ENCODE assay signal across 7 cellular contexts in genomic region chr7:5695037-5695708, GRCh38.
DNase-seq lines count a peak whose midpoint lies in the region; ATAC-seq, FAIRE-seq and TF ChIP-seq lines count a peak whose summit lies in the region.

No MANE protein-coding gene starts in this region.

- no peaks in the 10 kb centered on the region for H3K9me3 Mint-ChIP-seq in activated CD4-positive, alpha-beta memory T cell treated with anti-CD3 and anti-CD28 coated beads, Interleukin-2, amount 10 ng/mL, durations not matched to agents 7 days and 5 days
- H3K9me3 Mint-ChIP-seq in GM23338: no peaks in the 10 kb centered on the region

- no peak overlapping the region for H2AFZ ChIP-seq in GM23338

- DNase-seq in activated CD4-positive, alpha-beta memory T cell treated with anti-CD3 and anti-CD28 coated beads, Interleukin-2, amount 10 ng/mL, durations not matched to agents 7 days and 5 days: peak; percentile 74
- peak; percentile 26 for DNase-seq in epithelial cell of esophagus (ENCODE audit: low read depth)
- DNase-seq in pancreas: peak in 1 of 6 donors; percentile 51
- peak; percentile 45 to 81 for DNase-seq in tibial artery
- DNase-seq in GM23338 (ENCODE audit: low spot score): no peak

- H3F3A ChIP-seq in GM23338 (replicated peaks; ENCODE audit: low read depth): no peaks in the 10 kb centered on the region

- H3K27me3 Mint-ChIP-seq in activated CD4-positive, alpha-beta memory T cell treated with anti-CD3 and anti-CD28 coated beads, Interleukin-2, amount 10 ng/mL, durations not matched to agents 7 days and 5 days: peaks cover 62% of the 10 kb centered on the region
- H3K27me3 Mint-ChIP-seq in GM23338 (ENCODE audit: insufficient read depth, low read depth, poor library complexity): no peaks in the 10 kb centered on the region

- peaks cover 65% of the 10 kb centered on the region for H3K4me1 Mint-ChIP-seq in activated CD4-positive, alpha-beta memory T cell treated with anti-CD3 and anti-CD28 coated beads, Interleukin-2, amount 10 ng/mL, durations not matched to agents 7 days and 5 days
- peaks cover 15% of the 10 kb centered on the region; the same call in 2 of the 3 replicates for H3K4me1 Mint-ChIP-seq in GM23338

- intact Hi-C loops in pancreas (cut with DNase I) (no loop called here), tibial artery (cut with DNase I; ENCODE audit: low total_unique reads) (no loop called here)

- H3K36me3 ChIP-seq in pancreas: no peaks in the 10 kb centered on the region
- H3K36me3 ChIP-seq in tibial artery: no peaks in the 10 kb centered on the region
- no peaks in the 10 kb centered on the region for H3K36me3 ChIP-seq in GM23338 (ENCODE audit: insufficient read depth)

- no peak overlapping the region for H3K4me2 ChIP-seq in GM23338

- H3K9me3 ChIP-seq in pancreas (no peaks in the 10 kb centered on the region), tibial artery (no peaks in the 10 kb centered on the region)

- H3K27ac ChIP-seq in pancreas (peak overlapping the region in 3 of 4 donors; percentile 51 to 72 (median 60)), tibial artery (peak overlapping the region; percentile 87 to 92), GM23338 (ENCODE audit: low read depth) (no peak overlapping the region)

- 83 to 86% methylated on average over 19 of the region's 19 CpGs for WGBS in pancreas, 2 donors

- ATAC-seq in GM19025 (IDR thresholded peaks at IDR 0.05; ENCODE audit: low read depth, unreplicated experiment): peak; percentile 30
- peak; percentile 42 for ATAC-seq in HG03460 (IDR thresholded peaks at IDR 0.05; ENCODE audit: unreplicated experiment)
- peak in 2 of 4 donors; percentile 3 to 6 for ATAC-seq in pancreas
- no peak for ATAC-seq in GM23338

- CTCF ChIA-PET in activated CD4-positive, alpha-beta memory T cell treated with anti-CD3 and anti-CD28 coated beads, Interleukin-2, amount 10 ng/mL, durations not matched to agents 7 days and 5 days (lab: Charles Lee): interaction anchor here (1.0 to 2.2 kb wide), 4 partner anchors 17 to 201 kb away, joined by 3 to 11 read pairs (median 7); partner anchors contain the start of gene RNF216

- H3K4me1 ChIP-seq in pancreas (peaks cover 35 to 70% (median 68%) of the 10 kb centered on the region in 3 donors), tibial artery (peaks cover 15 to 100% (median 81%) of the 10 kb centered on the region in 4 donors), GM23338 (ENCODE audit: insufficient read depth) (peaks cover 4% of the 10 kb centered on the region; the same call in 1 of the 2 replicates)

- 0 out of 2 replicates have a peak, but pooled peaks cover 3% of the 10 kb centered on the region for H3K79me2 ChIP-seq in GM23338 (replicated peaks; ENCODE audit: insufficient read depth)

- no peak for FAIRE-seq in pancreas (lab: Jason Lieb, UNC)

- H3K36me3 Mint-ChIP-seq in activated CD4-positive, alpha-beta memory T cell treated with anti-CD3 and anti-CD28 coated beads, Interleukin-2, amount 10 ng/mL, durations not matched to agents 7 days and 5 days (ENCODE audit: low read depth): peaks cover 35% of the 10 kb centered on the region
- H3K36me3 Mint-ChIP-seq in GM23338 (ENCODE audit: low read depth): no peaks in the 10 kb centered on the region; the same call in 2 of the 3 replicates

- H3K4me3 ChIP-seq in epithelial cell of esophagus (ENCODE audit: low read length) (no peak overlapping the region), pancreas (no peak overlapping the region), tibial artery (peak overlapping the region; percentile 47 to 49), GM23338 (no peak overlapping the region)

- peak overlapping the region; percentile 77 for H3K27ac Mint-ChIP-seq in activated CD4-positive, alpha-beta memory T cell treated with anti-CD3 and anti-CD28 coated beads, Interleukin-2, amount 10 ng/mL, durations not matched to agents 7 days and 5 days
- no peak overlapping the region for H3K27ac Mint-ChIP-seq in GM23338

- H4K20me1 ChIP-seq in GM23338 (replicated peaks; ENCODE audit: insufficient read depth): peaks cover 5% of the 10 kb centered on the region; the same call in 1 of the 2 replicates

- no peaks in the 10 kb centered on the region for H3K9me2 ChIP-seq in GM23338 (ENCODE audit: insufficient read depth)

- H3K27me3 ChIP-seq in pancreas (no peaks in the 10 kb centered on the region), tibial artery (no peaks in the 10 kb centered on the region), GM23338 (ENCODE audit: insufficient read depth) (no peaks in the 10 kb centered on the region)

- POLR2A ChIA-PET in activated CD4-positive, alpha-beta memory T cell treated with anti-CD3 and anti-CD28 coated beads, Interleukin-2, amount 10 ng/mL, durations not matched to agents 7 days and 5 days (lab: Charles Lee): interaction anchor here (1.4 kb wide), 1 partner anchor 12 kb away, joined by 4 read pairs; no protein-coding TSS in a partner anchor

- TF ChIP-seq CTCF in epithelial cell of esophagus (IDR thresholded peaks at IDR 0.05; ENCODE audit: insufficient read depth, low read depth, low read length, missing control alignments): no peak
- TF ChIP-seq CTCF in pancreas (IDR thresholded peaks at IDR 0.05): no peak
- no peak for TF ChIP-seq CTCF in tibial artery (IDR thresholded peaks at IDR 0.05)
- TF ChIP-seq CTCF in GM23338 (conservative IDR thresholded peaks at IDR 0.05; ENCODE audit: low read depth in 2 of 2): no peak

- H3K4me3 Mint-ChIP-seq in activated CD4-positive, alpha-beta memory T cell treated with anti-CD3 and anti-CD28 coated beads, Interleukin-2, amount 10 ng/mL, durations not matched to agents 7 days and 5 days: peak overlapping the region; percentile 58
- H3K4me3 Mint-ChIP-seq in GM23338: no peak overlapping the region

TF ChIP-seq in GM23338, 12 proteins besides CTCF, POLR2A, EP300 and RAD21 (continues in another document):
- TF ChIP-seq STAT1 (IDR thresholded peaks at IDR 0.05; ENCODE audit: unreplicated experiment) (no peak), EZH2phosphoT487 (IDR thresholded peaks at IDR 0.05; ENCODE audit: unreplicated experiment) (no peak), ZNF331 (CRISPR knock-in tag; IDR thresholded peaks at IDR 0.05; ENCODE audit: low read depth) (no peak), CREB1 (CRISPR knock-in tag; IDR thresholded peaks at IDR 0.05; ENCODE audit: low read depth) (no peak), EZH2 (IDR thresholded peaks at IDR 0.05; ENCODE audit: low read depth, unreplicated experiment) (no peak), REST (IDR thresholded peaks at IDR 0.05; ENCODE audit: unreplicated experiment) (no peak)

Comparison
In these comparisons a context has a peak if more than half of its experiments do, and no peak if none do; other contexts are left out.
1. H3K4me3 ChIP-seq: peak in tibial artery (2 of 2); none in epithelial cell of esophagus (single experiment), pancreas (0 of 4) and GM23338 (single experiment).